8 cellular contexts compared by ENCODE assay signal in genomic region chr1:3900150-3900968, GRCh38. TPM values are rescaled to one million over a fixed set of nuclear protein-coding genes. Genes with fewer than 3 reads are reported as not detected.
A peak's percentile ranks its signal among the peaks of the same experiment; 100 is the strongest.
DNase-seq lines count a peak whose midpoint lies in the region; ATAC-seq and TF ChIP-seq lines count a peak whose summit lies in the region.

Gene C1orf174 (minus strand): TSS chr1:3900272. CDS start chr1:3900186, 86 bp downstream.

- intact Hi-C loops in naive thymus-derived CD4-positive, alpha-beta T cell (cut with micrococcal nuclease): loop anchor here (1.0 to 5.0 kb wide), 11 partner anchors 43 to 1643 kb away; partner anchors contain the start of genes CEP104 (in 2 of the 2), DFFB (in 2 of the 2), LRRC47 (in 2 of the 2) and SMIM1 (in 2 of the 2)

- H3K27ac ChIP-seq in KOPT-K1 (ENCODE audit: low read depth, low read length, poor library complexity, severe bottlenecking): peak within 1 kb of the TSS; percentile 95
- H3K27ac ChIP-seq in RWPE1: peak within 1 kb of the TSS; percentile 97
- H3K27ac ChIP-seq in fibroblast of lung (ENCODE audit: insufficient read depth, low read length): peak within 1 kb of the TSS; percentile 93
- peak within 1 kb of the TSS; percentile 94 for H3K27ac ChIP-seq in naive thymus-derived CD4-positive, alpha-beta T cell (ENCODE audit: low read depth, low read length)

- DNase-seq in DMS79 (lab: John Stamatoyannopoulos, UW) (peak; percentile 100), RWPE1 (ENCODE audit: low spot score) (peak; percentile 99), fibroblast of lung (ENCODE audit: low read depth in 2 of 2) (peak; percentile 98 to 99)
- peak; percentile 78 to 99 (median 96) for DNase-seq in naive thymus-derived CD4-positive, alpha-beta T cell
- peak; percentile 92 for DNase-seq in stimulated activated naive B cell treated with anti-CD40 and anti-IgM and Interleukin-4, amounts not matched to agents 10 μg/mL and 1 μg/mL and 100 μg/mL, for 72 hours

- H3K4me1 Mint-ChIP-seq in activated T-helper 17 cell treated with anti-CD3 and anti-CD28 coated beads, Interleukin-2, amount 50 U/mL, for 72 hours: peaks cover 27% of the 10 kb centered on the region
- H3K4me1 Mint-ChIP-seq in naive thymus-derived CD4-positive, alpha-beta T cell: peaks cover 23 to 71% (median 53%) of the 10 kb centered on the region in 7 donors
- H3K4me1 Mint-ChIP-seq in stimulated activated naive B cell treated with anti-CD40 and anti-IgM and Interleukin-4, amounts not matched to agents 10 μg/mL and 1 μg/mL and 100 μg/mL, for 72 hours: peaks cover 13 to 31% of the 10 kb centered on the region in 2 donors

- peak within 1 kb of the TSS; percentile 97 for H3K4me2 ChIP-seq in fibroblast of lung (ENCODE audit: extremely low read depth, insufficient read depth, low read length)

- peak within 1 kb of the TSS; percentile 99 for H3K27ac Mint-ChIP-seq in activated T-helper 17 cell treated with anti-CD3 and anti-CD28 coated beads, Interleukin-2, amount 50 U/mL, for 72 hours
- peak within 1 kb of the TSS; percentile 92 to 99 (median 96) for H3K27ac Mint-ChIP-seq in naive thymus-derived CD4-positive, alpha-beta T cell
- peak within 1 kb of the TSS; percentile 99 for H3K27ac Mint-ChIP-seq in stimulated activated naive B cell treated with anti-CD40 and anti-IgM and Interleukin-4, amounts not matched to agents 10 μg/mL and 1 μg/mL and 100 μg/mL, for 72 hours

- peak within 1 kb of the TSS; percentile 81 to 95 (median 89) for H3K4me3 ChIP-seq in fibroblast of lung (replicated peaks in 1 of 4; ENCODE audit: control extremely low read depth in 1 of 4, insufficient read depth in 1 of 4, low read depth in 3 of 4, low read length in 4 of 4)
- peak within 1 kb of the TSS; percentile 79 for H3K4me3 ChIP-seq in naive thymus-derived CD4-positive, alpha-beta T cell (ENCODE audit: low read length)

- peak within 1 kb of the TSS; percentile 98 for H3K4me3 Mint-ChIP-seq in activated T-helper 17 cell treated with anti-CD3 and anti-CD28 coated beads, Interleukin-2, amount 50 U/mL, for 72 hours
- H3K4me3 Mint-ChIP-seq in naive thymus-derived CD4-positive, alpha-beta T cell: peak within 1 kb of the TSS; percentile 90 to 96 (median 94)
- peak within 1 kb of the TSS; percentile 87 to 97 for H3K4me3 Mint-ChIP-seq in stimulated activated naive B cell treated with anti-CD40 and anti-IgM and Interleukin-4, amounts not matched to agents 10 μg/mL and 1 μg/mL and 100 μg/mL, for 72 hours

- H3K4me1 ChIP-seq in fibroblast of lung (ENCODE audit: control insufficient read depth, extremely low read depth, insufficient read depth, low read length): peaks cover 3% of the 10 kb centered on the region
- peaks cover 6 to 39% of the 10 kb centered on the region in 2 donors for H3K4me1 ChIP-seq in naive thymus-derived CD4-positive, alpha-beta T cell (ENCODE audit: control insufficient read depth in 2 of 2, insufficient read depth in 2 of 2, low read length in 2 of 2)

- POLR2A ChIA-PET in RWPE1 (lab: Yijun Ruan, JAX; ENCODE audit: low non-redundant PET): interaction anchor here (0.6 to 0.8 kb wide), 2 partner anchors 13 to 1264 kb away, joined by 3 read pairs; no protein-coding TSS in a partner anchor
- POLR2A ChIA-PET in naive thymus-derived CD4-positive, alpha-beta T cell (lab: Charles Lee): interaction anchor here (0.6 to 3.5 kb wide), 9 partner anchors 9 to 1286 kb away, joined by 3 to 30 read pairs (median 4); partner anchors contain the start of genes CEP104, DFFB and LRRC47

- peaks cover 11% of the 10 kb centered on the region for H3K9me3 ChIP-seq in KOPT-K1 (ENCODE audit: insufficient read depth, low read length, poor library complexity, severe bottlenecking)
- no peaks in the 10 kb centered on the region for H3K9me3 ChIP-seq in fibroblast of lung (ENCODE audit: control insufficient read depth, insufficient read depth, low read depth, low read length)
- H3K9me3 ChIP-seq in naive thymus-derived CD4-positive, alpha-beta T cell (ENCODE audit: control insufficient read depth in 2 of 3, low read length in 3 of 3): peaks cover 0 to 7% (median 7%) of the 10 kb centered on the region in 3 experiments

- H3K79me2 ChIP-seq in fibroblast of lung (ENCODE audit: control insufficient read depth, insufficient read depth, low read length): peaks cover 44% of the 10 kb centered on the region

- peak within 1 kb of the TSS; percentile 90 for H3K9ac ChIP-seq in fibroblast of lung (ENCODE audit: insufficient read depth, low read length)

- H3K36me3 ChIP-seq in KOPT-K1 (ENCODE audit: insufficient read depth, low read length) (peaks cover 13% of the 10 kb centered on the region; the same call in 1 of the 2 replicates), fibroblast of lung (ENCODE audit: control insufficient read depth, insufficient read depth, low read length) (no peaks in the 10 kb centered on the region)
- peaks cover 0 to 9% (median 0%) of the 10 kb centered on the region in 3 experiments for H3K36me3 ChIP-seq in naive thymus-derived CD4-positive, alpha-beta T cell (ENCODE audit: control insufficient read depth in 2 of 3, insufficient read depth in 3 of 3, low read length in 3 of 3)

- peak within 1 kb of the TSS; percentile 85 for H2AFZ ChIP-seq in fibroblast of lung (ENCODE audit: low read length)

- peaks cover 37% of the 10 kb centered on the region for H3K36me3 Mint-ChIP-seq in activated T-helper 17 cell treated with anti-CD3 and anti-CD28 coated beads, Interleukin-2, amount 50 U/mL, for 72 hours (ENCODE audit: low read depth)
- H3K36me3 Mint-ChIP-seq in naive thymus-derived CD4-positive, alpha-beta T cell: peaks cover 5 to 20% (median 17%) of the 10 kb centered on the region in 5 donors
- H3K36me3 Mint-ChIP-seq in stimulated activated naive B cell treated with anti-CD40 and anti-IgM and Interleukin-4, amounts not matched to agents 10 μg/mL and 1 μg/mL and 100 μg/mL, for 72 hours: peaks cover 21 to 30% of the 10 kb centered on the region in 2 donors

- no peaks in the 10 kb centered on the region for H3K27me3 ChIP-seq in fibroblast of lung (ENCODE audit: control insufficient read depth, insufficient read depth, low read length)
- no peaks in the 10 kb centered on the region for H3K27me3 ChIP-seq in naive thymus-derived CD4-positive, alpha-beta T cell (ENCODE audit: control insufficient read depth in 2 of 2, insufficient read depth in 2 of 2, low read length in 2 of 2)

- TF ChIP-seq CTCF in RWPE1 (conservative IDR thresholded peaks at IDR 0.05; ENCODE audit: low read depth) (no peak), fibroblast of lung (conservative IDR thresholded peaks at IDR 0.05 in 1 of 2, IDR thresholded peaks at IDR 0.05 in 1 of 2; ENCODE audit: low read depth in 1 of 2, low read length in 2 of 2) (no peak)

- CTCF ChIA-PET in RWPE1 (lab: Yijun Ruan, JAX): interaction anchor here (0.6 kb wide), 1 partner anchor 1497 kb away, joined by 4 read pairs; no protein-coding TSS in a partner anchor
- CTCF ChIA-PET in naive thymus-derived CD4-positive, alpha-beta T cell (lab: Charles Lee): no interaction called here

- ATAC-seq in GM21786 (IDR thresholded peaks at IDR 0.05; ENCODE audit: unreplicated experiment): peak; percentile 68
- peak; percentile 77 for ATAC-seq in activated T-helper 17 cell treated with anti-CD3 and anti-CD28 coated beads, Interleukin-2, amount 50 U/mL, for 72 hours (replicated peaks)
- peak; percentile 88 for ATAC-seq in naive thymus-derived CD4-positive, alpha-beta T cell
- peak; percentile 79 for ATAC-seq in stimulated activated naive B cell treated with anti-CD40 and anti-IgM and Interleukin-4, amounts not matched to agents 10 μg/mL and 1 μg/mL and 100 μg/mL, for 72 hours (replicated peaks)

- peaks cover 4% of the 10 kb centered on the region for H3K9me3 Mint-ChIP-seq in activated T-helper 17 cell treated with anti-CD3 and anti-CD28 coated beads, Interleukin-2, amount 50 U/mL, for 72 hours
- H3K9me3 Mint-ChIP-seq in naive thymus-derived CD4-positive, alpha-beta T cell: peaks cover 0 to 21% (median 9%) of the 10 kb centered on the region in 11 donors
- H3K9me3 Mint-ChIP-seq in stimulated activated naive B cell treated with anti-CD40 and anti-IgM and Interleukin-4, amounts not matched to agents 10 μg/mL and 1 μg/mL and 100 μg/mL, for 72 hours: peaks cover 5 to 8% of the 10 kb centered on the region in 2 donors

- no peaks in the 10 kb centered on the region for H3K27me3 Mint-ChIP-seq in activated T-helper 17 cell treated with anti-CD3 and anti-CD28 coated beads, Interleukin-2, amount 50 U/mL, for 72 hours
- H3K27me3 Mint-ChIP-seq in naive thymus-derived CD4-positive, alpha-beta T cell: no peaks in the 10 kb centered on the region
- H3K27me3 Mint-ChIP-seq in stimulated activated naive B cell treated with anti-CD40 and anti-IgM and Interleukin-4, amounts not matched to agents 10 μg/mL and 1 μg/mL and 100 μg/mL, for 72 hours: no peaks in the 10 kb centered on the region

- no peaks in the 10 kb centered on the region for H4K20me1 ChIP-seq in fibroblast of lung (ENCODE audit: control insufficient read depth, extremely low read depth, insufficient read depth, low read length)

RNA-seq across cellular contexts. Expression of gene C1orf174, which starts in this region (rescaled TPM):
- total RNA-seq in activated T-helper 17 cell treated with anti-CD3 and anti-CD28 coated beads, Interleukin-2, amount 50 U/mL, for 72 hours: 10 to 100 TPM; 25.1 to 33.2 TPM
- total RNA-seq in fibroblast of lung: 24.1 and 27.5 TPM in 2 replicates
- polyA plus RNA-seq in fibroblast of lung: 35.4 and 39.6 TPM in 2 replicates
- polyA plus RNA-seq in fibroblast of lung (2012): 22.2 and 24.8 TPM in 2 replicates
- 19.4 and 33.4 TPM in 2 replicates for polyA minus RNA-seq in fibroblast of lung (ENCODE audit: low replicate concordance)
- total RNA-seq in naive thymus-derived CD4-positive, alpha-beta T cell: 10 to 100 TPM; 17.0 to 33.6 (median 27.1) TPM
- polyA plus RNA-seq in naive thymus-derived CD4-positive, alpha-beta T cell: 10 to 100 TPM; 19.9 to 34.7 TPM

Comparison
In these comparisons a context has a peak if more than half of its experiments do, and no peak if none do; other contexts are left out.
1. Peak in every context shown above with its lines: DNase-seq, ATAC-seq, H3K4me3 ChIP-seq and H3K27ac ChIP-seq.